Comparison of ENCODE assay signal across 25 cellular contexts in genomic region chr1:24300971-24301370, GRCh38. TPM values are rescaled to one million over a fixed set of nuclear protein-coding genes. Genes with fewer than 3 reads are reported as not detected.
DNase-seq lines count a peak whose midpoint lies in the region; ATAC-seq and TF ChIP-seq lines count a peak whose summit lies in the region.
"Had no signal": no experiment of that assay in that cellular context is flagged by ENCODE, and none has a peak within 500 bp of the region (broad histone marks: within the 10 kb centered on the region; RNA-seq: fewer than 3 reads in every experiment).

No MANE protein-coding gene starts in this region.

- ATAC-seq in foreskin keratinocyte = peak; percentile 43
- no peak for ATAC-seq in GM18868 (IDR thresholded peaks at IDR 0.05; ENCODE audit: unreplicated experiment)
- ATAC-seq in HG02642 (IDR thresholded peaks at IDR 0.05; ENCODE audit: poor library complexity, unreplicated experiment) = no peak
- ATAC-seq: activated CD8-positive, alpha-beta memory T cell treated with anti-CD3 and anti-CD28 coated beads, Interleukin-2, amount 10 ng/mL, durations not matched to agents 7 days and 5 days; activated T-cell treated with anti-CD3 and anti-CD28 coated beads, Interleukin-2, amount 50 U/mL, for 72 hours had no signal

- H3K27ac ChIP-seq in RWPE1 (peak overlapping the region; percentile 66), foreskin keratinocyte (peak overlapping the region; percentile 40), skin epidermis (peak overlapping the region in 11 of 21 experiments; percentile 1 to 72 (median 54))
- H3K27ac ChIP-seq: psoas muscle, SJCRH30 had no signal

- no peaks in the 10 kb centered on the region for H3K27me3 ChIP-seq in foreskin keratinocyte

- TF ChIP-seq CTCF in RWPE1 (conservative IDR thresholded peaks at IDR 0.05; ENCODE audit: low read depth) (no peak), foreskin keratinocyte (conservative IDR thresholded peaks at IDR 0.05) (peak; percentile 20)

- H3K4me1 ChIP-seq in foreskin keratinocyte = peaks cover 23% of the 10 kb centered on the region
- H3K4me1 ChIP-seq: psoas muscle, SJCRH30 had no signal

- DNase-seq in NCI-H2029 (lab: John Stamatoyannopoulos, UW) (peak; percentile 14), NCI-H2029 treated with DMSO at 0.1 percent for 48 hours (lab: John Stamatoyannopoulos, UW) (no peak), RWPE1 (ENCODE audit: low spot score) (no peak), foreskin keratinocyte (peak in 1 of 2 donors; percentile 70), NCI-H526 treated with DMSO at 0.1 percent for 48 hours (lab: John Stamatoyannopoulos, UW) (no peak)
- DNase-seq: 8988T; activated CD8-positive, alpha-beta memory T cell treated with anti-CD3 and anti-CD28 coated beads, Interleukin-2, amount 10 ng/mL, durations not matched to agents 7 days and 5 days; activated naive CD4-positive, alpha-beta T cell treated with Interleukin-2 at 50 U/mL for 16 hours; activated T-cell treated with anti-CD3 and anti-CD28 coated beads, Interleukin-2, amount 50 U/mL, for 72 hours; CD4-positive, CD25-positive, alpha-beta regulatory T cell; cerebellar nuclear complex; glutamatergic neuron; GOT3; NCI-H1694; NCI-H446 treated with DMSO at 0.1 percent for 48 hours; psoas muscle; SJCRH30; stimulated activated CD4-positive, alpha-beta T cell treated with anti-CD3 and anti-CD28 coated beads, Interleukin-15, amount 100 ng/mL, for 24 hours; stimulated activated naive CD4-positive, alpha-beta T cell had no signal

- CTCF ChIA-PET in RWPE1 (lab: Yijun Ruan, JAX) = interaction anchor here (1.5 kb wide), 1 partner anchor 150 kb away, joined by 4 read pairs; no protein-coding TSS in a partner anchor

- H3K4me3 ChIP-seq in skin epidermis = no peak overlapping the region
- H3K4me3 ChIP-seq: psoas muscle, SJCRH30 had no signal

- POLR2A ChIA-PET in RWPE1 (lab: Yijun Ruan, JAX; ENCODE audit: low non-redundant PET) = no interaction called here

RNA-seq across cellular contexts. Expression of gene GRHL3, which starts 18.2 kb away (rescaled TPM):
- total RNA-seq in foreskin keratinocyte = 2.2 and 2.5 TPM in 2 replicates
- 1.2 and 1.5 TPM in 2 replicates for polyA plus RNA-seq in foreskin keratinocyte
- total RNA-seq: CD4-positive, CD25-positive, alpha-beta regulatory T cell; dermis microvascular lymphatic vessel endothelial cell; LHCN-M2; myocyte; SJCRH30 had no signal
- polyA plus RNA-seq: CD4-positive, CD25-positive, alpha-beta regulatory T cell had no signal
